Comparison of ENCODE assay signal across 1 cellular context in the genomic region with DNA sequence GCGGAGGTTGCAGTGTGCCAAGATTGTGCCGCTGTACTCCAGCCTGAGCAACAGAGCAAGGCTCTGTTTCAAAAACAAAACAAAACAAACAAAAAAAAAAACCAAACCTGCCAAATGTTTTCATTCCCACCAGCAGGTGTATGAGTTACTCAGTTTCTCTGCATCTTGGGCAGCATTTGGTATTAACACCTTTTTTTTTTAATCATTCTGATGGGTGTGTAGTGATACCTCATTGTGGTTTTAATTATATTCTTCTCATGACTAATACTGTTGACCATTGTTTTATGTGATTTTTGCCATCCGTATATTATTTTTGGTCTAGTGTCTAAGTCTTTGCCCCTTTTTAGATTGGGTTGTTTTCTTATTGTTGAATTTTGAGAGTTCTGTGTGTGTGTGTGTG.
TF ChIP-seq lines count a peak whose summit lies in the region.

No MANE protein-coding gene starts in this region.

TF ChIP-seq in HepG2, 621 proteins besides CTCF, POLR2A, EP300 and RAD21:
- no peak for TF ChIP-seq PAF1 (CRISPR knock-in tag; IDR thresholded peaks at IDR 0.05)
- TF ChIP-seq, protein P1, sequence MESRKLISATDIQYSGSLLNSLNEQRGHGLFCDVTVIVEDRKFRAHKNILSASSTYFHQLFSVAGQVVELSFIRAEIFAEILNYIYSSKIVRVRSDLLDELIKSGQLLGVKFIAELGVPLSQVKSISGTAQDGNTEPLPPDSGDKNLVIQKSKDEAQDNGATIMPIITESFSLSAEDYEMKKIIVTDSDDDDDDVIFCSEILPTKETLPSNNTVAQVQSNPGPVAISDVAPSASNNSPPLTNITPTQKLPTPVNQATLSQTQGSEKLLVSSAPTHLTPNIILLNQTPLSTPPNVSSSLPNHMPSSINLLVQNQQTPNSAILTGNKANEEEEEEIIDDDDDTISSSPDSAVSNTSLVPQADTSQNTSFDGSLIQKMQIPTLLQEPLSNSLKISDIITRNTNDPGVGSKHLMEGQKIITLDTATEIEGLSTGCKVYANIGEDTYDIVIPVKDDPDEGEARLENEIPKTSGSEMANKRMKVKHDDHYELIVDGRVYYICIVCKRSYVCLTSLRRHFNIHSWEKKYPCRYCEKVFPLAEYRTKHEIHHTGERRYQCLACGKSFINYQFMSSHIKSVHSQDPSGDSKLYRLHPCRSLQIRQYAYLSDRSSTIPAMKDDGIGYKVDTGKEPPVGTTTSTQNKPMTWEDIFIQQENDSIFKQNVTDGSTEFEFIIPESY (CRISPR knock-in tag; IDR thresholded peaks at IDR 0.05) = peak; percentile 23; the same call in 1 of the 2 replicates
- TF ChIP-seq, protein P2, sequence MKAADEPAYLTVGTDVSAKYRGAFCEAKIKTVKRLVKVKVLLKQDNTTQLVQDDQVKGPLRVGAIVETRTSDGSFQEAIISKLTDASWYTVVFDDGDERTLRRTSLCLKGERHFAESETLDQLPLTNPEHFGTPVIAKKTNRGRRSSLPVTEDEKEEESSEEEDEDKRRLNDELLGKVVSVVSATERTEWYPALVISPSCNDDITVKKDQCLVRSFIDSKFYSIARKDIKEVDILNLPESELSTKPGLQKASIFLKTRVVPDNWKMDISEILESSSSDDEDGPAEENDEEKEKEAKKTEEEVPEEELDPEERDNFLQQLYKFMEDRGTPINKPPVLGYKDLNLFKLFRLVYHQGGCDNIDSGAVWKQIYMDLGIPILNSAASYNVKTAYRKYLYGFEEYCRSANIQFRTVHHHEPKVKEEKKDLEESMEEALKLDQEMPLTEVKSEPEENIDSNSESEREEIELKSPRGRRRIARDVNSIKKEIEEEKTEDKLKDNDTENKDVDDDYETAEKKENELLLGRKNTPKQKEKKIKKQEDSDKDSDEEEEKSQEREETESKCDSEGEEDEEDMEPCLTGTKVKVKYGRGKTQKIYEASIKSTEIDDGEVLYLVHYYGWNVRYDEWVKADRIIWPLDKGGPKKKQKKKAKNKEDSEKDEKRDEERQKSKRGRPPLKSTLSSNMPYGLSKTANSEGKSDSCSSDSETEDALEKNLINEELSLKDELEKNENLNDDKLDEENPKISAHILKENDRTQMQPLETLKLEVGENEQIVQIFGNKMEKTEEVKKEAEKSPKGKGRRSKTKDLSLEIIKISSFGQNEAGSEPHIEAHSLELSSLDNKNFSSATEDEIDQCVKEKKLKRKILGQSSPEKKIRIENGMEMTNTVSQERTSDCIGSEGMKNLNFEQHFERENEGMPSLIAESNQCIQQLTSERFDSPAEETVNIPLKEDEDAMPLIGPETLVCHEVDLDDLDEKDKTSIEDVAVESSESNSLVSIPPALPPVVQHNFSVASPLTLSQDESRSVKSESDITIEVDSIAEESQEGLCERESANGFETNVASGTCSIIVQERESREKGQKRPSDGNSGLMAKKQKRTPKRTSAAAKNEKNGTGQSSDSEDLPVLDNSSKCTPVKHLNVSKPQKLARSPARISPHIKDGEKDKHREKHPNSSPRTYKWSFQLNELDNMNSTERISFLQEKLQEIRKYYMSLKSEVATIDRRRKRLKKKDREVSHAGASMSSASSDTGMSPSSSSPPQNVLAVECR (CRISPR knock-in tag; IDR thresholded peaks at IDR 0.05; ENCODE audit: borderline replicate concordance) = 0 out of 2 replicates have a peak, but pooled peaks have one; percentile 21
